Comparison of ENCODE assay signal across 8 cellular contexts in genomic region chr1:36349241-36349671, GRCh38. TPM values are rescaled to one million over a fixed set of nuclear protein-coding genes. Genes with fewer than 3 reads are reported as not detected.
DNase-seq lines count a peak whose midpoint lies in the region; ATAC-seq and TF ChIP-seq lines count a peak whose summit lies in the region.

No MANE protein-coding gene starts in this region.

- intact Hi-C loops in ascending aorta (cut with DNase I) = no loop called here
- intact Hi-C loops in spleen (cut with DNase I; ENCODE audit: low total_unique reads) = loop anchor here (10.0 kb wide), 1 partner anchor 66 kb away; no protein-coding TSS in a partner anchor

- TF ChIP-seq CTCF in ascending aorta (IDR thresholded peaks at IDR 0.05) = no peak
- no peak for TF ChIP-seq CTCF in spleen (IDR thresholded peaks at IDR 0.05 in 8 of 11, conservative IDR thresholded peaks at IDR 0.05 in 3 of 11)

- peak; percentile 53 for ATAC-seq in HG03025 (IDR thresholded peaks at IDR 0.05; ENCODE audit: low FRiP score, unreplicated experiment)

- H3K27me3 ChIP-seq in ascending aorta = no peaks in the 10 kb centered on the region
- no peaks in the 10 kb centered on the region for H3K27me3 ChIP-seq in spleen (replicated peaks in 1 of 7)

- H3K4me1 ChIP-seq in ascending aorta (peaks cover 39 to 43% of the 10 kb centered on the region in 2 donors), spleen (peaks cover 40 to 74% (median 53%) of the 10 kb centered on the region in 6 donors)

- peak overlapping the region; percentile 84 to 89 for H3K27ac ChIP-seq in ascending aorta
- peak overlapping the region; percentile 63 to 86 (median 78) for H3K27ac ChIP-seq in spleen

- no peaks in the 10 kb centered on the region for H3K9me3 ChIP-seq in ascending aorta
- no peaks in the 10 kb centered on the region for H3K9me3 ChIP-seq in spleen

- 22 to 52% (median 30%) methylated on average over 7 of the region's 7 CpGs for WGBS in spleen, 5 donors

- no peak for TF ChIP-seq POLR2A in spleen (IDR thresholded peaks at IDR 0.05)

- peaks cover 46 to 52% of the 10 kb centered on the region in 2 donors for H3K36me3 ChIP-seq in ascending aorta
- H3K36me3 ChIP-seq in spleen = peaks cover 0 to 97% (median 53%) of the 10 kb centered on the region in 6 donors

- DNase-seq in activated CD4-positive, alpha-beta T cell treated with anti-CD3 and anti-CD28 coated beads for 48 hours = peak; percentile 52
- DNase-seq in activated CD4-positive, alpha-beta T cell treated with anti-CD3 and anti-CD28 coated beads, Interleukin-2, amount 50 U/mL, for 1 hour = no peak
- no peak for DNase-seq in ascending aorta (ENCODE audit: low spot score in 2 of 2)
- peak; percentile 85 for DNase-seq in spleen
- no peak for DNase-seq in HuH-7 (ENCODE audit: low spot score)
- DNase-seq in DMS153 (lab: John Stamatoyannopoulos, UW) = no peak
- no peak for DNase-seq in activated effector memory CD4-positive, alpha-beta T cell treated with Interleukin-2 at 50 U/mL for 16 hours

- H3K4me3 ChIP-seq in ascending aorta (no peak overlapping the region), spleen (peak overlapping the region in 1 of 8 donors; percentile 43)

RNA-seq across cellular contexts. Expression of gene EVA1B, which starts 25.8 kb away (rescaled TPM):
- 251 TPM for total RNA-seq in ascending aorta
- 10 to 100 TPM; 31.1 to 77.4 (median 43.7) TPM for total RNA-seq in spleen
- 10 to 100 TPM; 17.2 to 45.1 (median 37.4) TPM for polyA plus RNA-seq in spleen

RNA-seq across cellular contexts. Expression of gene STK40, which starts 36.5 kb away (rescaled TPM):
- 77.0 TPM for total RNA-seq in ascending aorta
- 10 to 100 TPM; 43.3 to 79.2 (median 55.3) TPM for total RNA-seq in spleen
- 10 to 100 TPM; 13.7 to 37.4 (median 14.8) TPM for polyA plus RNA-seq in spleen

RNA-seq across cellular contexts. Expression of gene SH3D21, which starts 43.1 kb away (rescaled TPM):
- 1.3 TPM for total RNA-seq in ascending aorta
- total RNA-seq in spleen = 1 to 10 TPM; 1.7 to 9.4 (median 7.2) TPM
- 1 to 10 TPM; 1.7 to 5.1 (median 1.9) TPM for polyA plus RNA-seq in spleen

RNA-seq across cellular contexts. Expression of gene LSM10, which starts 48.5 kb away (rescaled TPM):
- total RNA-seq in ascending aorta (9.8 TPM), spleen (10 to 100 TPM; 42.9 to 62.2 (median 49.0) TPM)
- polyA plus RNA-seq in spleen = 10 to 100 TPM; 65.1 to 87.6 (median 86.6) TPM

Comparison
In these comparisons a context has a peak if more than half of its experiments do, and no peak if none do; other contexts are left out.
1. DNase-seq: peak in activated CD4-positive, alpha-beta T cell treated with anti-CD3 and anti-CD28 coated beads for 48 hours (single experiment) and spleen (single experiment); none in activated CD4-positive, alpha-beta T cell treated with anti-CD3 and anti-CD28 coated beads, Interleukin-2, amount 50 U/mL, for 1 hour (single experiment), ascending aorta (0 of 2), HuH-7 (single experiment), DMS153 (single experiment) and activated effector memory CD4-positive, alpha-beta T cell treated with Interleukin-2 at 50 U/mL for 16 hours (single experiment).